In the genomic region with DNA sequence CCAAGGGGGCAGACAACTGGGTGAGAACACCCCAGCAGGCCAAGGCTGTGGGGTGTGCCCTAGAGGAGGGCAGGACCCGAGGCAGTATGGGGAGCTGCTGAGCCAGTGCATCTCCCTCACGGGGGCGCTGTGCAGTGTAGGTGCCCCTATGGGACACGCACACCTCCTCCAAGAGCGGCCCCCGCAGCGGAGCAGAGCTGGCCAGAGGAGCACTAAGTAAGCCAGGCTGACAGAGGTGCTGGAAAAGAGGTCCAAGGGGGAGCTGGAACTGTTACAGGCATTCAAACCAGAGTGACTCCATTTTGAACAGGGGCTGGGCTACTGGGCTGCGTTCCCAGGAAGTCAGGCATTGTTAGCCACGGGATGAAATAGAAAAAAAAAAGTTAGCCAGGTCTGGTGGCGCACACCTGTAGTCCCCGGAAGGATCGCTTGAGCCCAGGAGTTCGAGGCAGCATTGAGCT, we compare ENCODE assay signal across 8 cellular contexts. TPM values are rescaled to one million over a fixed set of nuclear protein-coding genes. Genes with fewer than 3 reads are reported as not detected.
A peak's percentile ranks its signal among the peaks of the same experiment; 100 is the strongest.
DNase-seq lines count a peak whose midpoint lies in the region; ATAC-seq and TF ChIP-seq lines count a peak whose summit lies in the region.

No MANE protein-coding gene starts in this region.

- intact Hi-C loops in CD4-positive, alpha-beta T cell (cut with DNase I, micrococcal nuclease) = loop anchor here in 1 of 2 experiments (1.0 to 5.0 kb wide), 2 partner anchors 195 to 445 kb away; no protein-coding TSS in a partner anchor

- H3K9me3 ChIP-seq in CD4-positive, alpha-beta T cell (ENCODE audit: control insufficient read depth, low read length) = no peaks in the 10 kb centered on the region
- H3K9me3 ChIP-seq in SJSA1 (replicated peaks) = no peaks in the 10 kb centered on the region
- H3K9me3 ChIP-seq in right atrium auricular region = no peaks in the 10 kb centered on the region

- H3K9me2 ChIP-seq in GM23338 (ENCODE audit: insufficient read depth) = no peaks in the 10 kb centered on the region

- peak overlapping the region; percentile 55 for H3K4me3 ChIP-seq in GM23338
- H3K4me3 ChIP-seq in SJSA1 = peak overlapping the region; percentile 22
- peak overlapping the region; percentile 22 to 42 for H3K4me3 ChIP-seq in right atrium auricular region
- H3K4me3 ChIP-seq in skeletal muscle cell (ENCODE audit: low read depth, low read length) = peak overlapping the region; percentile 38

- H2AFZ ChIP-seq in GM23338 = peak overlapping the region; percentile 82

- no peaks in the 10 kb centered on the region for H3K27me3 Mint-ChIP-seq in CD4-positive, alpha-beta T cell
- peaks cover 3% of the 10 kb centered on the region for H3K27me3 Mint-ChIP-seq in GM23338 (ENCODE audit: insufficient read depth, low read depth, poor library complexity)

- ATAC-seq in CD4-positive, alpha-beta T cell (ENCODE audit: poor library complexity) = peak; percentile 86
- ATAC-seq in GM23338 (peak; percentile 98), HG02973 (IDR thresholded peaks at IDR 0.05; ENCODE audit: unreplicated experiment) (no peak)

- POLR2A ChIA-PET in CD4-positive, alpha-beta T cell (lab: Charles Lee) = interaction anchor here (0.7 to 2.2 kb wide), 7 partner anchors 91 to 509 kb away, joined by 3 to 21 read pairs (median 4); a partner anchor contains a TSS

- no peaks in the 10 kb centered on the region for H3K27me3 ChIP-seq in CD4-positive, alpha-beta T cell (ENCODE audit: control insufficient read depth, insufficient read depth, low read length)
- H3K27me3 ChIP-seq in GM23338 (ENCODE audit: insufficient read depth) (no peaks in the 10 kb centered on the region), SJSA1 (replicated peaks) (peaks cover 4% of the 10 kb centered on the region; the same call in 1 of the 2 replicates), right atrium auricular region (no peaks in the 10 kb centered on the region)

- peak overlapping the region; percentile 92 for H3K27ac Mint-ChIP-seq in CD4-positive, alpha-beta T cell
- H3K27ac Mint-ChIP-seq in GM23338 = peak overlapping the region; percentile 87; the same call in 1 of the 2 replicates

- H3K4me2 ChIP-seq in GM23338 = peak overlapping the region; percentile 79

- H3K79me2 ChIP-seq in GM23338 (replicated peaks; ENCODE audit: insufficient read depth) = no peaks in the 10 kb centered on the region

- no peaks in the 10 kb centered on the region for H3K9me3 Mint-ChIP-seq in CD4-positive, alpha-beta T cell
- H3K9me3 Mint-ChIP-seq in GM23338 = no peaks in the 10 kb centered on the region; the same call in 2 of the 3 replicates

- peak overlapping the region; percentile 97 for H3K4me3 Mint-ChIP-seq in CD4-positive, alpha-beta T cell
- H3K4me3 Mint-ChIP-seq in GM23338 = peak overlapping the region; percentile 75

- CTCF ChIA-PET in CD4-positive, alpha-beta T cell (lab: Charles Lee) = interaction anchor here (0.6 to 3.1 kb wide), 19 partner anchors 8 to 1591 kb away, joined by 3 to 16 read pairs (median 4); a partner anchor contains a TSS

- peak overlapping the region; percentile 16 for H3K27ac ChIP-seq in CD4-positive, alpha-beta T cell (ENCODE audit: low read depth, low read length)
- no peak overlapping the region for H3K27ac ChIP-seq in GM23338 (ENCODE audit: low read depth)
- H3K27ac ChIP-seq in SJSA1 = no peak overlapping the region
- H3K27ac ChIP-seq in right atrium auricular region = no peak overlapping the region

- H3K36me3 ChIP-seq in GM23338 (ENCODE audit: insufficient read depth) (no peaks in the 10 kb centered on the region), SJSA1 (no peaks in the 10 kb centered on the region), right atrium auricular region (no peaks in the 10 kb centered on the region)

- H3K36me3 Mint-ChIP-seq in CD4-positive, alpha-beta T cell (ENCODE audit: low read depth) = peaks cover 3% of the 10 kb centered on the region
- no peaks in the 10 kb centered on the region for H3K36me3 Mint-ChIP-seq in GM23338 (ENCODE audit: low read depth)

- no peaks in the 10 kb centered on the region for H3K4me1 ChIP-seq in GM23338 (ENCODE audit: insufficient read depth)
- peaks cover 5% of the 10 kb centered on the region for H3K4me1 ChIP-seq in SJSA1 (replicated peaks)
- H3K4me1 ChIP-seq in right atrium auricular region = peaks cover 0 to 7% of the 10 kb centered on the region in 2 donors

- no peaks in the 10 kb centered on the region for H3F3A ChIP-seq in GM23338 (replicated peaks; ENCODE audit: low read depth)

- no peaks in the 10 kb centered on the region for H4K20me1 ChIP-seq in GM23338 (replicated peaks; ENCODE audit: insufficient read depth)

- no peak for TF ChIP-seq CTCF in CD4-positive, alpha-beta T cell (IDR thresholded peaks at IDR 0.05)
- TF ChIP-seq CTCF in GM23338 (conservative IDR thresholded peaks at IDR 0.05; ENCODE audit: low read depth in 2 of 2) (peak; percentile 69 to 89), right atrium auricular region (IDR thresholded peaks at IDR 0.05) (peak in 1 of 2 donors; percentile 30)

- peaks cover 8% of the 10 kb centered on the region for H3K4me1 Mint-ChIP-seq in CD4-positive, alpha-beta T cell (ENCODE audit: low read depth)
- peaks cover 17% of the 10 kb centered on the region for H3K4me1 Mint-ChIP-seq in GM23338

- DNase-seq in CD4-positive, alpha-beta T cell = peak; percentile 65 to 81 (median 74)
- DNase-seq in GM23338 (ENCODE audit: low spot score) (peak; percentile 94), SJSA1 (ENCODE audit: low read depth in 1 of 2, low spot score in 2 of 2) (peak in 1 of 2 experiments; percentile 13), right atrium auricular region (ENCODE audit: low spot score) (no peak), skeletal muscle cell (ENCODE audit: low read depth) (no peak), SIG-M5 treated with dmso at 0.1 percent for 504 hours (lab: John Stamatoyannopoulos, UW; ENCODE audit: unreplicated experiment) (no peak)
- peak; percentile 81 for DNase-seq in activated naive CD4-positive, alpha-beta T cell treated with Interleukin-2 at 50 U/mL for 16 hours

TF ChIP-seq in GM23338, 12 proteins besides CTCF, POLR2A, EP300 and RAD21 (continues in another document):
- TF ChIP-seq EZH2phosphoT487 (IDR thresholded peaks at IDR 0.05; ENCODE audit: unreplicated experiment) = no peak
- TF ChIP-seq ZNF114 (CRISPR knock-in tag; IDR thresholded peaks at IDR 0.05) = no peak
- TF ChIP-seq, protein P1, sequence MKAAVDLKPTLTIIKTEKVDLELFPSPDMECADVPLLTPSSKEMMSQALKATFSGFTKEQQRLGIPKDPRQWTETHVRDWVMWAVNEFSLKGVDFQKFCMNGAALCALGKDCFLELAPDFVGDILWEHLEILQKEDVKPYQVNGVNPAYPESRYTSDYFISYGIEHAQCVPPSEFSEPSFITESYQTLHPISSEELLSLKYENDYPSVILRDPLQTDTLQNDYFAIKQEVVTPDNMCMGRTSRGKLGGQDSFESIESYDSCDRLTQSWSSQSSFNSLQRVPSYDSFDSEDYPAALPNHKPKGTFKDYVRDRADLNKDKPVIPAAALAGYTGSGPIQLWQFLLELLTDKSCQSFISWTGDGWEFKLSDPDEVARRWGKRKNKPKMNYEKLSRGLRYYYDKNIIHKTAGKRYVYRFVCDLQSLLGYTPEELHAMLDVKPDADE (IDR thresholded peaks at IDR 0.05) = no peak
- no peak for TF ChIP-seq CREB1 (CRISPR knock-in tag; IDR thresholded peaks at IDR 0.05; ENCODE audit: low read depth)
- TF ChIP-seq, protein P2, sequence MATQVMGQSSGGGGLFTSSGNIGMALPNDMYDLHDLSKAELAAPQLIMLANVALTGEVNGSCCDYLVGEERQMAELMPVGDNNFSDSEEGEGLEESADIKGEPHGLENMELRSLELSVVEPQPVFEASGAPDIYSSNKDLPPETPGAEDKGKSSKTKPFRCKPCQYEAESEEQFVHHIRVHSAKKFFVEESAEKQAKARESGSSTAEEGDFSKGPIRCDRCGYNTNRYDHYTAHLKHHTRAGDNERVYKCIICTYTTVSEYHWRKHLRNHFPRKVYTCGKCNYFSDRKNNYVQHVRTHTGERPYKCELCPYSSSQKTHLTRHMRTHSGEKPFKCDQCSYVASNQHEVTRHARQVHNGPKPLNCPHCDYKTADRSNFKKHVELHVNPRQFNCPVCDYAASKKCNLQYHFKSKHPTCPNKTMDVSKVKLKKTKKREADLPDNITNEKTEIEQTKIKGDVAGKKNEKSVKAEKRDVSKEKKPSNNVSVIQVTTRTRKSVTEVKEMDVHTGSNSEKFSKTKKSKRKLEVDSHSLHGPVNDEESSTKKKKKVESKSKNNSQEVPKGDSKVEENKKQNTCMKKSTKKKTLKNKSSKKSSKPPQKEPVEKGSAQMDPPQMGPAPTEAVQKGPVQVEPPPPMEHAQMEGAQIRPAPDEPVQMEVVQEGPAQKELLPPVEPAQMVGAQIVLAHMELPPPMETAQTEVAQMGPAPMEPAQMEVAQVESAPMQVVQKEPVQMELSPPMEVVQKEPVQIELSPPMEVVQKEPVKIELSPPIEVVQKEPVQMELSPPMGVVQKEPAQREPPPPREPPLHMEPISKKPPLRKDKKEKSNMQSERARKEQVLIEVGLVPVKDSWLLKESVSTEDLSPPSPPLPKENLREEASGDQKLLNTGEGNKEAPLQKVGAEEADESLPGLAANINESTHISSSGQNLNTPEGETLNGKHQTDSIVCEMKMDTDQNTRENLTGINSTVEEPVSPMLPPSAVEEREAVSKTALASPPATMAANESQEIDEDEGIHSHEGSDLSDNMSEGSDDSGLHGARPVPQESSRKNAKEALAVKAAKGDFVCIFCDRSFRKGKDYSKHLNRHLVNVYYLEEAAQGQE (IDR thresholded peaks at IDR 0.05; ENCODE audit: unreplicated experiment) = no peak
- TF ChIP-seq NANOG (IDR thresholded peaks at IDR 0.05; ENCODE audit: borderline replicate concordance) = no peak
- no peak for TF ChIP-seq EZH2 (IDR thresholded peaks at IDR 0.05; ENCODE audit: low read depth, unreplicated experiment)

RNA-seq across cellular contexts. Expression of a gene that starts 41.8 kb away (rescaled TPM):
- total RNA-seq in CD4-positive, alpha-beta T cell = not detected
- total RNA-seq in GM23338 (2014; rRNA removed; shearing (Covaris generic)) = 32.4 and 32.7 TPM in 2 replicates
- polyA plus RNA-seq in GM23338 (2016; fragmentation: Nextera tagmentation; extraction: Ambion mirVana) = 14.6 and 16.3 TPM in 2 replicates
- total RNA-seq in SJSA1 (2014; rRNA removed; shearing (Covaris generic)) = 12.7 and 38.0 TPM in 2 replicates
- 10 to 100 TPM; 55.0 to 82.1 TPM for total RNA-seq in right atrium auricular region

RNA-seq across cellular contexts. Expression of a gene that starts 42.1 kb away (rescaled TPM):
- 1 to 10 TPM; 1.7 to 1.8 TPM for total RNA-seq in CD4-positive, alpha-beta T cell
- 121 and 158 TPM in 2 replicates for total RNA-seq in GM23338 (2014; rRNA removed; shearing (Covaris generic))
- 85.5 and 86.2 TPM in 2 replicates for polyA plus RNA-seq in GM23338 (2016; fragmentation: Nextera tagmentation; extraction: Ambion mirVana)
- 37.3 and 38.3 TPM in 2 replicates for total RNA-seq in SJSA1 (2014; rRNA removed; shearing (Covaris generic))
- total RNA-seq in right atrium auricular region = 100 to 1,000 TPM; 102 to 116 TPM

Comparison
In these comparisons a context has a peak if more than half of its experiments do, and no peak if none do; other contexts are left out.
1. DNase-seq: peak in CD4-positive, alpha-beta T cell (10 of 10), GM23338 (single experiment) and activated naive CD4-positive, alpha-beta T cell treated with Interleukin-2 at 50 U/mL for 16 hours (single experiment); none in right atrium auricular region (single experiment), skeletal muscle cell (single experiment) and SIG-M5 treated with dmso at 0.1 percent for 504 hours (single experiment).
2. RNA of a gene that starts 41.8 kb away (total RNA-seq): 55.0 to 82.1 TPM in right atrium auricular region, 32.4 to 32.7 TPM in GM23338 and 12.7 to 38.0 TPM in SJSA1; not detected in CD4-positive, alpha-beta T cell; every median in the first group is over 10 times any median in the second.
3. RNA of a gene that starts 42.1 kb away (total RNA-seq): 121 to 158 TPM in GM23338, 102 to 116 TPM in right atrium auricular region and 37.3 to 38.3 TPM in SJSA1; 1.7 to 1.8 TPM in CD4-positive, alpha-beta T cell; every median in the first group is over 10 times any median in the second.
4. Peak in every context shown above with its lines, with median percentiles within 50 percentile points of each other: H3K4me3 ChIP-seq.